Comparison of ENCODE assay signal across 1 cellular context in the genomic region with DNA sequence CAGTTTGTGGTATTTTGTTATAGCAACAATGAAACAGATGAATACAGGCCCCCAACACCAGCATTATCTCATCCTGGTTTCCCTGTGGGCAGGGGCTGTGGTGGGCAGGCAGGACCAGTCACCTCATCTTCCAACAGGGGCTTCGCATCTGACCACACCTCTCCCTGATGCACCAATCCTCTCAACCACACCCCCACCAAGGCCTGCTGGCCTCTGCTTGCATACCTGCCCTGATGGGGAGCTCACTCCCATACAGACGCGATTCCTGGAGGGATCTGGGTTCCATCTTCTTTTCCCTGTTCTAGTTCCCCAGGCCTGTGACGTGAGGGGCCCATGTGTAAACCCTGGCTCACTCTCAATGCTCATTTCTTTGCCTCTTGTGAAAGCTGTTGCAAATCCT. TPM values are rescaled to one million over a fixed set of nuclear protein-coding genes. Genes with fewer than 3 reads are reported as not detected.
"Had no signal": no experiment of that assay in that cellular context is flagged by ENCODE, and none has a peak within 500 bp of the region (broad histone marks: within the 10 kb centered on the region; RNA-seq: fewer than 3 reads in every experiment).

No MANE protein-coding gene starts in this region.

RNA-seq across cellular contexts. Expression of a gene that starts 56.9 kb away (rescaled TPM):
- total RNA-seq: activated CD8-positive, alpha-beta T cell treated with anti-CD3 and anti-CD28 coated beads for 36 hours had no signal
